Comparison of ENCODE assay signal across 10 cellular contexts in genomic region chr10:112388548-112388947, GRCh38. TPM values are rescaled to one million over a fixed set of nuclear protein-coding genes. Genes with fewer than 3 reads are reported as not detected.
DNase-seq lines count a peak whose midpoint lies in the region; ATAC-seq and TF ChIP-seq lines count a peak whose summit lies in the region.
"Had no signal": no experiment of that assay in that cellular context is flagged by ENCODE, and none has a peak within 500 bp of the region (broad histone marks: within the 10 kb centered on the region; RNA-seq: fewer than 3 reads in every experiment).

No MANE protein-coding gene starts in this region.

- H3K9me3 Mint-ChIP-seq in CD14-positive monocyte (no peaks in the 10 kb centered on the region), chondrocyte (ENCODE audit: low read depth) (no peaks in the 10 kb centered on the region)
- no peaks in the 10 kb centered on the region for H3K9me3 Mint-ChIP-seq in dendritic cell treated with granulocyte-macrophage colony-stimulating factor and Interleukin-4, amounts not matched to agents 40 ng/mL and 50 ng/mL, for 4 days
- H3K9me3 Mint-ChIP-seq in naive thymus-derived CD4-positive, alpha-beta T cell, result no peaks in the 10 kb centered on the region

- no peaks in the 10 kb centered on the region for H3K27me3 Mint-ChIP-seq in CD14-positive monocyte (ENCODE audit: low read depth in 3 of 3)
- no peaks in the 10 kb centered on the region for H3K27me3 Mint-ChIP-seq in dendritic cell treated with granulocyte-macrophage colony-stimulating factor and Interleukin-4, amounts not matched to agents 40 ng/mL and 50 ng/mL, for 4 days
- H3K27me3 Mint-ChIP-seq in naive thymus-derived CD4-positive, alpha-beta T cell, result no peaks in the 10 kb centered on the region
- H3K27me3 Mint-ChIP-seq in chondrocyte (ENCODE audit: low read depth), result peaks cover 3% of the 10 kb centered on the region

- 61 to 66% methylated on average over 2 of the region's 2 CpGs for WGBS in GM23248 (ENCODE audit: low coverage in 1 of 2, low lambda C conversion rate in 2 of 2, missing lambda C conversion rate in 2 of 2), 2 experiments

- no peaks in the 10 kb centered on the region for H3K9me2 ChIP-seq in GM23248 (ENCODE audit: insufficient read depth)

- POLR2A ChIA-PET in naive thymus-derived CD4-positive, alpha-beta T cell (lab: Charles Lee), result interaction anchor here (1.3 kb wide), 1 partner anchor 13 kb away, joined by 6 read pairs; no protein-coding TSS in a partner anchor

- H3K4me2 ChIP-seq in GM23248 (ENCODE audit: unreplicated experiment), result no peak overlapping the region

- peak overlapping the region; percentile 56; the same call in 1 of the 2 replicates for H3K27ac ChIP-seq in GM23248
- H3K27ac ChIP-seq in naive thymus-derived CD4-positive, alpha-beta T cell (ENCODE audit: low read depth, low read length), result no peak overlapping the region

- H3K9me3 ChIP-seq in GM23248 (ENCODE audit: low read depth), result no peaks in the 10 kb centered on the region
- H3K9me3 ChIP-seq in naive thymus-derived CD4-positive, alpha-beta T cell (ENCODE audit: control insufficient read depth in 2 of 3, low read length in 3 of 3), result no peaks in the 10 kb centered on the region

- CTCF ChIA-PET in naive thymus-derived CD4-positive, alpha-beta T cell (lab: Charles Lee), result no interaction called here

- no peak for TF ChIP-seq CTCF in CD14-positive monocyte (IDR thresholded peaks at IDR 0.05)
- no peak for TF ChIP-seq CTCF in chondrocyte (IDR thresholded peaks at IDR 0.05)

- H3K36me3 Mint-ChIP-seq in CD14-positive monocyte (peaks cover 19 to 25% of the 10 kb centered on the region in 2 donors), chondrocyte (ENCODE audit: low read depth) (no peaks in the 10 kb centered on the region)
- H3K36me3 Mint-ChIP-seq in dendritic cell treated with granulocyte-macrophage colony-stimulating factor and Interleukin-4, amounts not matched to agents 40 ng/mL and 50 ng/mL, for 4 days (ENCODE audit: low read depth), result peaks cover 15% of the 10 kb centered on the region
- H3K36me3 Mint-ChIP-seq in naive thymus-derived CD4-positive, alpha-beta T cell, result peaks cover 0 to 13% (median 4%) of the 10 kb centered on the region in 5 donors

- H3K4me3 Mint-ChIP-seq in CD14-positive monocyte, result no peak overlapping the region
- no peak overlapping the region for H3K4me3 Mint-ChIP-seq in dendritic cell treated with granulocyte-macrophage colony-stimulating factor and Interleukin-4, amounts not matched to agents 40 ng/mL and 50 ng/mL, for 4 days
- peak overlapping the region in 1 of 10 donors; percentile 41 for H3K4me3 Mint-ChIP-seq in naive thymus-derived CD4-positive, alpha-beta T cell
- H3K4me3 Mint-ChIP-seq in chondrocyte (ENCODE audit: unreplicated experiment), result no peak overlapping the region

- H3K4me1 Mint-ChIP-seq in CD14-positive monocyte (peaks cover 16% of the 10 kb centered on the region), chondrocyte (ENCODE audit: low read depth) (no peaks in the 10 kb centered on the region)
- H3K4me1 Mint-ChIP-seq in dendritic cell treated with granulocyte-macrophage colony-stimulating factor and Interleukin-4, amounts not matched to agents 40 ng/mL and 50 ng/mL, for 4 days (ENCODE audit: low read depth), result peaks cover 41% of the 10 kb centered on the region
- H3K4me1 Mint-ChIP-seq in naive thymus-derived CD4-positive, alpha-beta T cell, result peaks cover 45 to 81% (median 67%) of the 10 kb centered on the region in 7 donors

- DNase-seq in CD14-positive monocyte (ENCODE audit: low spot score) (no peak), GM23248 (no peak), chondrocyte (ENCODE audit: low spot score) (no peak), epidermal melanocyte (ENCODE audit: insufficient read length, low spot score) (no peak)
- no peak for DNase-seq in naive thymus-derived CD4-positive, alpha-beta T cell
- DNase-seq: COR-L47, foreskin melanocyte, GF-D8 had no signal

- H2AFZ ChIP-seq in GM23248, result no peak overlapping the region

- H3F3A ChIP-seq in GM23248 (ENCODE audit: insufficient read depth), result peaks cover 3% of the 10 kb centered on the region; the same call in 1 of the 2 replicates

- intact Hi-C loops in CD14-positive monocyte (cut with micrococcal nuclease), result loop anchor here in 1 of 2 donors (5.0 kb wide), 1 partner anchor 59 kb away; the partner anchor contains the start of genes VTI1A and ZDHHC6
- intact Hi-C loops in dendritic cell treated with granulocyte-macrophage colony-stimulating factor and Interleukin-4, amounts not matched to agents 40 ng/mL and 50 ng/mL, for 4 days (cut with micrococcal nuclease), result no loop called here
- intact Hi-C loops in naive thymus-derived CD4-positive, alpha-beta T cell (cut with micrococcal nuclease), result loop anchor here (5.0 to 10.0 kb wide), 2 partner anchors 144 to 566 kb away; partner anchors contain the start of gene TCF7L2 (in 1 of the 2)

- in situ Hi-C loops in GM23248 (cut with MboI), result no loop called here

- peaks cover 18% of the 10 kb centered on the region for H3K4me1 ChIP-seq in GM23248 (ENCODE audit: insufficient read depth)
- peaks cover 8 to 31% of the 10 kb centered on the region in 2 donors for H3K4me1 ChIP-seq in naive thymus-derived CD4-positive, alpha-beta T cell (ENCODE audit: control insufficient read depth in 2 of 2, insufficient read depth in 2 of 2, low read length in 2 of 2)

- H3K27ac Mint-ChIP-seq in CD14-positive monocyte (peak overlapping the region; percentile 86 to 99 (median 97)), chondrocyte (ENCODE audit: unreplicated experiment) (no peak overlapping the region)
- H3K27ac Mint-ChIP-seq in dendritic cell treated with granulocyte-macrophage colony-stimulating factor and Interleukin-4, amounts not matched to agents 40 ng/mL and 50 ng/mL, for 4 days, result peak overlapping the region; percentile 52
- H3K27ac Mint-ChIP-seq in naive thymus-derived CD4-positive, alpha-beta T cell, result peak overlapping the region; percentile 14 to 75 (median 71)

- H3K9ac ChIP-seq in GM23248, result no peak overlapping the region

- no peaks in the 10 kb centered on the region for H4K20me1 ChIP-seq in GM23248 (ENCODE audit: insufficient read depth)

- ATAC-seq in naive thymus-derived CD4-positive, alpha-beta T cell, result no peak
- no peak for ATAC-seq in GM21367 (IDR thresholded peaks at IDR 0.05; ENCODE audit: unreplicated experiment)

- no peaks in the 10 kb centered on the region for H3K27me3 ChIP-seq in GM23248 (replicated peaks; ENCODE audit: insufficient read depth)
- H3K27me3 ChIP-seq in naive thymus-derived CD4-positive, alpha-beta T cell (ENCODE audit: control insufficient read depth in 2 of 2, insufficient read depth in 2 of 2, low read length in 2 of 2), result no peaks in the 10 kb centered on the region

- H3K4me3 ChIP-seq in GM23248, result no peak overlapping the region
- no peak overlapping the region for H3K4me3 ChIP-seq in naive thymus-derived CD4-positive, alpha-beta T cell (ENCODE audit: low read length)

- H3K79me2 ChIP-seq in GM23248 (ENCODE audit: insufficient read depth), result no peaks in the 10 kb centered on the region

- H3K36me3 ChIP-seq in GM23248 (ENCODE audit: low read depth), result no peaks in the 10 kb centered on the region
- no peaks in the 10 kb centered on the region for H3K36me3 ChIP-seq in naive thymus-derived CD4-positive, alpha-beta T cell (ENCODE audit: control insufficient read depth in 2 of 3, insufficient read depth in 3 of 3, low read length in 3 of 3)

RNA-seq across cellular contexts. Expression of gene ACSL5, which starts 14.6 kb away (rescaled TPM):
- 10 to 100 TPM; 37.5 to 44.4 TPM for polyA plus RNA-seq in CD14-positive monocyte
- total RNA-seq in GM23248 (2014; rRNA removed; shearing (Covaris generic)), result 1.8 and 3.2 TPM in 2 replicates
- 1.5 and 1.7 TPM in 2 replicates for polyA plus RNA-seq in GM23248 (2016; fragmentation: Nextera tagmentation; extraction: Ambion mirVana)
- total RNA-seq in naive thymus-derived CD4-positive, alpha-beta T cell, result 10 to 100 TPM; 30.3 to 72.5 (median 39.7) TPM
- 10 to 100 TPM; 35.4 to 48.6 TPM for polyA plus RNA-seq in naive thymus-derived CD4-positive, alpha-beta T cell
- 0.15 to 0.53 TPM (median 0.27 TPM) in 3 replicates for total RNA-seq in chondrocyte

RNA-seq across cellular contexts. Expression of gene ZDHHC6, which starts 58.2 kb away (rescaled TPM):
- polyA plus RNA-seq in CD14-positive monocyte, result 10 to 100 TPM; 39.0 to 39.2 TPM
- 23.6 and 30.4 TPM in 2 replicates for total RNA-seq in GM23248 (2014; rRNA removed; shearing (Covaris generic))
- 44.0 and 47.1 TPM in 2 replicates for polyA plus RNA-seq in GM23248 (2016; fragmentation: Nextera tagmentation; extraction: Ambion mirVana)
- total RNA-seq in naive thymus-derived CD4-positive, alpha-beta T cell, result 10 to 100 TPM; 34.3 to 66.3 (median 50.9) TPM
- 10 to 100 TPM; 29.9 to 32.4 TPM for polyA plus RNA-seq in naive thymus-derived CD4-positive, alpha-beta T cell
- total RNA-seq in chondrocyte, result 23.4 to 30.9 TPM (median 25.5 TPM) in 3 replicates

RNA-seq across cellular contexts. Expression of gene VTI1A, which starts 58.5 kb away (rescaled TPM):
- polyA plus RNA-seq in CD14-positive monocyte (10 to 100 TPM; 23.6 to 25.4 TPM), GM23248 (2016; fragmentation: Nextera tagmentation; extraction: Ambion mirVana) (25.3 and 26.4 TPM in 2 replicates)
- total RNA-seq in GM23248 (2014; rRNA removed; shearing (Covaris generic)), result 21.6 and 27.2 TPM in 2 replicates
- 10 to 100 TPM; 40.2 to 56.8 (median 51.4) TPM for total RNA-seq in naive thymus-derived CD4-positive, alpha-beta T cell
- polyA plus RNA-seq in naive thymus-derived CD4-positive, alpha-beta T cell, result 10 to 100 TPM; 21.7 to 27.2 TPM
- total RNA-seq in chondrocyte, result 22.7 to 31.1 TPM (median 23.0 TPM) in 3 replicates
